ENCODE assay signal across 27 cellular contexts in genomic region chr18:28863396-28863795, GRCh38.
"Had no signal": no experiment of that assay in that cellular context is flagged by ENCODE, and none has a peak within 500 bp of the region (broad histone marks: within the 10 kb centered on the region; RNA-seq: fewer than 3 reads in every experiment).

No MANE protein-coding gene starts in this region.

- H3K4me3 Mint-ChIP-seq: immature natural killer cell; mesothelial cell of epicardium; naive B cell; natural killer cell treated with Interleukin-12 subunit alpha and Interleukin-12 subunit beta and Interleukin-15 and Interleukin-18, amount 100 ng/mL, for 72 hours; neural progenitor cell; stimulated activated effector memory CD8-positive, alpha-beta T cell treated with anti-CD3 and anti-CD28 coated beads, Interleukin-12 subunit alpha, Interleukin-12 subunit beta, amount 100 ng/mL, for 72 hours; type B pancreatic cell had no signal

- H3K27me3 Mint-ChIP-seq: naive B cell; natural killer cell treated with Interleukin-12 subunit alpha and Interleukin-12 subunit beta and Interleukin-15 and Interleukin-18, amount 100 ng/mL, for 72 hours; progenitor cell of endocrine pancreas; type B pancreatic cell had no signal

- H3K79me2 ChIP-seq: parathyroid adenoma had no signal

- H3K36me3 Mint-ChIP-seq: immature natural killer cell; mesothelial cell of epicardium; naive B cell; natural killer cell treated with Interleukin-12 subunit alpha and Interleukin-12 subunit beta and Interleukin-15 and Interleukin-18, amount 100 ng/mL, for 72 hours; neural progenitor cell; stimulated activated effector memory CD8-positive, alpha-beta T cell treated with anti-CD3 and anti-CD28 coated beads, Interleukin-12 subunit alpha, Interleukin-12 subunit beta, amount 100 ng/mL, for 72 hours; type B pancreatic cell had no signal

- H3K27me3 ChIP-seq: dorsolateral prefrontal cortex, esophagus muscularis mucosa, neural progenitor cell, right atrium auricular region, sigmoid colon, stomach, thyroid gland had no signal

- H3K27ac Mint-ChIP-seq: immature natural killer cell; mesothelial cell of epicardium; naive B cell; natural killer cell treated with Interleukin-12 subunit alpha and Interleukin-12 subunit beta and Interleukin-15 and Interleukin-18, amount 100 ng/mL, for 72 hours; neural progenitor cell; progenitor cell of endocrine pancreas; stimulated activated effector memory CD8-positive, alpha-beta T cell treated with anti-CD3 and anti-CD28 coated beads, Interleukin-12 subunit alpha, Interleukin-12 subunit beta, amount 100 ng/mL, for 72 hours; type B pancreatic cell had no signal

- H2AFZ ChIP-seq: neural progenitor cell, parathyroid adenoma had no signal

- H3K4me1 ChIP-seq: esophagus muscularis mucosa, neural progenitor cell, parathyroid adenoma, sigmoid colon, stomach, thyroid gland had no signal

- H3K9ac ChIP-seq: neural progenitor cell, parathyroid adenoma had no signal

- H3K27ac ChIP-seq: dorsolateral prefrontal cortex, esophagus muscularis mucosa, neural progenitor cell, parathyroid adenoma, right atrium auricular region, sigmoid colon, stomach, thyroid gland had no signal

- H3K4me2 ChIP-seq: neural progenitor cell had no signal

- FAIRE-seq: frontal cortex had no signal

- DNase-seq: cortex of kidney; dorsolateral prefrontal cortex; effector CD4-positive, alpha-beta T cell; hypothalamus; immature natural killer cell; islet precursor cell; kidney glomerular epithelial cell; left colon; mesenchymal stem cell; mucosa of descending colon; naive B cell; sigmoid colon; stimulated activated CD4-positive, alpha-beta T cell treated with anti-CD3 and anti-CD28 coated beads, Interleukin-2, amount 100 ng/mL, for 24 hours; stimulated activated CD4-positive, alpha-beta T cell treated with anti-CD3 and anti-CD28 coated beads, Interleukin-4, amount 100 ng/mL, for 24 hours; stimulated activated naive CD4-positive, alpha-beta T cell treated with Interleukin-2 at 50 U/mL for 16 hours; stomach; thyroid gland had no signal

- H3K4me3 ChIP-seq: dorsolateral prefrontal cortex, esophagus muscularis mucosa, mucosa of descending colon, neural progenitor cell, right atrium auricular region, sigmoid colon, stomach, thyroid gland had no signal

- H3K36me3 ChIP-seq: esophagus muscularis mucosa, neural progenitor cell, right atrium auricular region, sigmoid colon, stomach, thyroid gland had no signal

- H3K4me1 Mint-ChIP-seq: immature natural killer cell; naive B cell; neural progenitor cell; stimulated activated effector memory CD8-positive, alpha-beta T cell treated with anti-CD3 and anti-CD28 coated beads, Interleukin-12 subunit alpha, Interleukin-12 subunit beta, amount 100 ng/mL, for 72 hours had no signal

- H3K9me3 Mint-ChIP-seq: mesothelial cell of epicardium, neural progenitor cell, type B pancreatic cell had no signal

- H3K9me3 ChIP-seq: esophagus muscularis mucosa, right atrium auricular region, sigmoid colon, stomach, thyroid gland had no signal
